ENCODE assay signal across 43 cellular contexts in genomic region chrX:55163171-55163570, GRCh38. TPM values are rescaled to one million over a fixed set of nuclear protein-coding genes. Genes with fewer than 3 reads are reported as not detected.
"Had no signal": no experiment of that assay in that cellular context is flagged by ENCODE, and none has a peak within 500 bp of the region (broad histone marks: within the 10 kb centered on the region; RNA-seq: fewer than 3 reads in every experiment).

No MANE protein-coding gene starts in this region.

- H3K27ac ChIP-seq: adrenal gland, ascending aorta, brain microvascular endothelial cell, breast epithelium, cardiac muscle cell had no signal

- H3K36me3 Mint-ChIP-seq: activated naive CD4-positive, alpha-beta T cell treated with anti-CD3 and anti-CD28 coated beads, Interleukin-2, amount 10 ng/mL, durations not matched to agents 7 days and 5 days; activated naive CD4-positive, alpha-beta T cell treated with anti-CD3 and anti-CD28 coated beads, Interleukin-2, amount 50 U/mL, for 24 hours; activated naive CD8-positive, alpha-beta T cell; activated naive CD8-positive, alpha-beta T cell treated with anti-CD3 and anti-CD28 coated beads, Interleukin-2, amount 10 ng/mL, durations not matched to agents 7 days and 5 days; brain had no signal

- H3K4me1 ChIP-seq: adrenal gland, ascending aorta, breast epithelium had no signal

- H3K9me3 Mint-ChIP-seq: activated naive CD4-positive, alpha-beta T cell treated with anti-CD3 and anti-CD28 coated beads for 36 hours; activated naive CD4-positive, alpha-beta T cell treated with anti-CD3 and anti-CD28 coated beads, Interleukin-2, amount 10 ng/mL, durations not matched to agents 7 days and 5 days; activated naive CD4-positive, alpha-beta T cell treated with anti-CD3 and anti-CD28 coated beads, Interleukin-2, amount 50 U/mL, for 24 hours; activated naive CD4-positive, alpha-beta T cell treated with anti-CD3 and anti-CD28 coated beads, Interleukin-2, amount 50 U/mL, for 72 hours; activated naive CD8-positive, alpha-beta T cell treated with anti-CD3 and anti-CD28 coated beads for 36 hours; activated naive CD8-positive, alpha-beta T cell treated with anti-CD3 and anti-CD28 coated beads, Interleukin-2, amount 10 ng/mL, durations not matched to agents 7 days and 5 days; activated naive CD8-positive, alpha-beta T cell treated with anti-CD3 and anti-CD28 coated beads, Interleukin-2, amount 50 U/mL, for 24 hours; activated T-cell treated with anti-CD3 and anti-CD28 coated beads, Interleukin-2, amount 50 U/mL, for 24 hours; activated T-cell treated with anti-CD3 and anti-CD28 coated beads, Interleukin-2, amount 50 U/mL, for 4 hours; activated T-cell treated with anti-CD3 and anti-CD28 coated beads, Interleukin-2, amount 50 U/mL, for 72 hours; activated T-helper 1 cell treated with anti-CD3 and anti-CD28 coated beads, Interleukin-12 subunit alpha, Interleukin-12 subunit beta, Interleukin-2, Interleukin-4 antibody, amounts not matched to agents 30 ng/mL and 10 ng/mL and 1 ng/mL, durations not matched to agents 14 hours and 24 hours and 36 hours; activated T-helper 17 cell treated with anti-CD3 and anti-CD28 coated beads, Interleukin-2, amount 50 U/mL, for 72 hours; activated T-helper 2 cell treated with anti-CD3 and anti-CD28 coated beads, Interferon-gamma antibody, Interleukin-2, Interleukin-4, amounts not matched to agents 10 μg/mL and 5 μg/mL and 100 μg/mL, durations not matched to agents 14 hours and 24 hours and 36 hours; central memory CD8-positive, alpha-beta T cell had no signal

- ATAC-seq: activated naive CD4-positive, alpha-beta T cell treated with anti-CD3 and anti-CD28 coated beads, Interleukin-2, amount 50 U/mL, for 72 hours; activated naive CD8-positive, alpha-beta T cell treated with anti-CD3 and anti-CD28 coated beads, Interleukin-2, amount 50 U/mL, for 24 hours; activated T-cell treated with anti-CD3 and anti-CD28 coated beads, Interleukin-2, amount 50 U/mL, for 4 hours; activated T-cell treated with anti-CD3 and anti-CD28 coated beads, Interleukin-2, amount 50 U/mL, for 72 hours; activated T-helper 17 cell treated with anti-CD3 and anti-CD28 coated beads, Interleukin-2, amount 50 U/mL, for 72 hours had no signal

- H3K4me3 Mint-ChIP-seq: activated naive CD4-positive, alpha-beta T cell treated with anti-CD3 and anti-CD28 coated beads for 36 hours; activated naive CD4-positive, alpha-beta T cell treated with anti-CD3 and anti-CD28 coated beads, Interleukin-2, amount 10 ng/mL, durations not matched to agents 7 days and 5 days; activated naive CD8-positive, alpha-beta T cell treated with anti-CD3 and anti-CD28 coated beads for 36 hours; activated naive CD8-positive, alpha-beta T cell treated with anti-CD3 and anti-CD28 coated beads, Interleukin-2, amount 10 ng/mL, durations not matched to agents 7 days and 5 days; activated naive CD8-positive, alpha-beta T cell treated with anti-CD3 and anti-CD28 coated beads, Interleukin-2, amount 50 U/mL, for 24 hours; activated T-cell treated with anti-CD3 and anti-CD28 coated beads, Interleukin-2, amount 50 U/mL, for 24 hours had no signal

- DNase-seq: activated effector memory CD4-positive, alpha-beta T cell treated with anti-CD3 and anti-CD28 coated beads, Interleukin-2, amount 50 U/mL, for 16 hours; activated effector memory CD4-positive, alpha-beta T cell treated with Interleukin-2 at 50 U/mL for 16 hours; activated gamma-delta T cell; activated gamma-delta T cell treated with Interleukin-2 at 50 U/mL for 16 hours; activated naive CD4-positive, alpha-beta T cell; activated naive CD4-positive, alpha-beta T cell treated with anti-CD3 and anti-CD28 coated beads for 36 hours; activated naive CD4-positive, alpha-beta T cell treated with anti-CD3 and anti-CD28 coated beads, Interleukin-2, amount 10 ng/mL, durations not matched to agents 7 days and 5 days; activated naive CD4-positive, alpha-beta T cell treated with anti-CD3 and anti-CD28 coated beads, Interleukin-2, amount 50 U/mL, for 16 hours; activated naive CD4-positive, alpha-beta T cell treated with Interleukin-2 at 50 U/mL for 16 hours; activated naive CD8-positive, alpha-beta T cell treated with anti-CD3 and anti-CD28 coated beads for 36 hours; activated naive CD8-positive, alpha-beta T cell treated with anti-CD3 and anti-CD28 coated beads, Interleukin-2, amount 10 ng/mL, durations not matched to agents 7 days and 5 days; activated naive CD8-positive, alpha-beta T cell treated with anti-CD3 and anti-CD28 coated beads, Interleukin-2, amount 50 U/mL, for 24 hours; activated T-cell treated with anti-CD3 and anti-CD28 coated beads, Interleukin-2, amount 50 U/mL, for 1 hour; activated T-cell treated with anti-CD3 and anti-CD28 coated beads, Interleukin-2, amount 50 U/mL, for 24 hours; activated T-cell treated with anti-CD3 and anti-CD28 coated beads, Interleukin-2, amount 50 U/mL, for 4 hours; activated T-cell treated with anti-CD3 and anti-CD28 coated beads, Interleukin-2, amount 50 U/mL, for 48 hours; activated T-cell treated with anti-CD3 and anti-CD28 coated beads, Interleukin-2, amount 50 U/mL, for 72 hours; adrenal gland; amniotic stem cell; amygdala; anterior cingulate cortex; aorta; brain microvascular endothelial cell; caudate nucleus; central memory CD4-positive, alpha-beta T cell; cerebellar nuclear complex had no signal

- H3K36me3 ChIP-seq: adrenal gland, ascending aorta, brain microvascular endothelial cell, breast epithelium, cardiac muscle cell had no signal

- H3K9me3 ChIP-seq: adrenal gland, ascending aorta, breast epithelium had no signal

- H3K27me3 Mint-ChIP-seq: activated naive CD8-positive, alpha-beta T cell; activated naive CD8-positive, alpha-beta T cell treated with anti-CD3 and anti-CD28 coated beads for 36 hours; activated naive CD8-positive, alpha-beta T cell treated with anti-CD3 and anti-CD28 coated beads, Interleukin-2, amount 10 ng/mL, durations not matched to agents 7 days and 5 days; activated naive CD8-positive, alpha-beta T cell treated with anti-CD3 and anti-CD28 coated beads, Interleukin-2, amount 50 U/mL, for 24 hours; activated T-helper 17 cell treated with anti-CD3 and anti-CD28 coated beads, Interleukin-2, amount 50 U/mL, for 72 hours; central memory CD8-positive, alpha-beta T cell had no signal

- H3K27ac Mint-ChIP-seq: activated naive CD4-positive, alpha-beta T cell treated with anti-CD3 and anti-CD28 coated beads for 36 hours; activated naive CD4-positive, alpha-beta T cell treated with anti-CD3 and anti-CD28 coated beads, Interleukin-2, amount 10 ng/mL, durations not matched to agents 7 days and 5 days; activated naive CD4-positive, alpha-beta T cell treated with anti-CD3 and anti-CD28 coated beads, Interleukin-2, amount 50 U/mL, for 72 hours; activated naive CD8-positive, alpha-beta T cell; activated naive CD8-positive, alpha-beta T cell treated with anti-CD3 and anti-CD28 coated beads for 36 hours; activated naive CD8-positive, alpha-beta T cell treated with anti-CD3 and anti-CD28 coated beads, Interleukin-2, amount 10 ng/mL, durations not matched to agents 7 days and 5 days; activated naive CD8-positive, alpha-beta T cell treated with anti-CD3 and anti-CD28 coated beads, Interleukin-2, amount 50 U/mL, for 24 hours; activated T-cell treated with anti-CD3 and anti-CD28 coated beads, Interleukin-2, amount 50 U/mL, for 24 hours; activated T-cell treated with anti-CD3 and anti-CD28 coated beads, Interleukin-2, amount 50 U/mL, for 72 hours; activated T-helper 1 cell treated with anti-CD3 and anti-CD28 coated beads, Interleukin-12 subunit alpha, Interleukin-12 subunit beta, Interleukin-2, Interleukin-4 antibody, amounts not matched to agents 30 ng/mL and 10 ng/mL and 1 ng/mL, durations not matched to agents 14 hours and 24 hours and 36 hours; activated T-helper 17 cell treated with anti-CD3 and anti-CD28 coated beads, Interleukin-2, amount 50 U/mL, for 72 hours; activated T-helper 2 cell treated with anti-CD3 and anti-CD28 coated beads, Interferon-gamma antibody, Interleukin-2, Interleukin-4, amounts not matched to agents 10 μg/mL and 5 μg/mL and 100 μg/mL, durations not matched to agents 14 hours and 24 hours and 36 hours had no signal

- H3K4me3 ChIP-seq: adrenal gland, ascending aorta, breast epithelium, cardiac muscle cell had no signal

- H3K27me3 ChIP-seq: ascending aorta, brain microvascular endothelial cell, cardiac muscle cell had no signal

RNA-seq across cellular contexts. Expression of gene PAGE5, which starts 57.0 kb away (rescaled TPM):
- total RNA-seq: activated naive CD4-positive, alpha-beta T cell treated with anti-CD3 and anti-CD28 coated beads, Interleukin-2, amount 50 U/mL, for 72 hours; activated T-helper 1 cell treated with anti-CD3 and anti-CD28 coated beads, Interleukin-12 subunit alpha, Interleukin-12 subunit beta, Interleukin-2, Interleukin-4 antibody, amounts not matched to agents 30 ng/mL and 10 ng/mL and 1 ng/mL, durations not matched to agents 14 hours and 24 hours and 36 hours; activated T-helper 2 cell treated with anti-CD3 and anti-CD28 coated beads, Interferon-gamma antibody, Interleukin-2, Interleukin-4, amounts not matched to agents 10 μg/mL and 5 μg/mL and 100 μg/mL, durations not matched to agents 14 hours and 24 hours and 36 hours; adrenal gland; aorta; ascending aorta; astrocyte; breast epithelium; bronchial epithelial cell; cardiac muscle cell; cardiac septum; cerebellum; chondrocyte had no signal
- polyA plus RNA-seq: adipose tissue, adrenal gland, aorta, cardiac muscle cell had no signal
